In genomic region chr13:70407486-70407885, GRCh38 we compare ENCODE assay signal across 21 cellular contexts.
"Had no signal": no experiment of that assay in that cellular context is flagged by ENCODE, and none has a peak within 500 bp of the region (broad histone marks: within the 10 kb centered on the region; RNA-seq: fewer than 3 reads in every experiment).

No MANE protein-coding gene starts in this region.

- H3K4me3 ChIP-seq: esophagus squamous epithelium, gastroesophageal sphincter, left ventricle myocardium inferior, lower lobe of right lung, psoas muscle, testis, tibial nerve, upper lobe of right lung had no signal

- H3K4me1 Mint-ChIP-seq: memory B cell; naive B cell; nephron; stimulated activated naive B cell treated with anti-CD40 and anti-IgM and Interleukin-4, amounts not matched to agents 10 μg/mL and 1 μg/mL and 100 μg/mL, for 72 hours; stimulated activated naive CD8-positive, alpha-beta T cell treated with anti-CD3 and anti-CD28 coated beads, Interleukin-15, amount 100 ng/mL, for 72 hours had no signal

- H3K27me3 ChIP-seq: esophagus squamous epithelium, gastroesophageal sphincter, testis, tibial nerve, upper lobe of right lung had no signal

- H3K4me3 Mint-ChIP-seq: dendritic cell treated with granulocyte-macrophage colony-stimulating factor and Interleukin-4, amounts not matched to agents 40 ng/mL and 50 ng/mL, for 4 days; effector memory CD8-positive, alpha-beta T cell; memory B cell; naive B cell; nephron; stimulated activated naive B cell treated with anti-CD40 and anti-IgM and Interleukin-4, amounts not matched to agents 10 μg/mL and 1 μg/mL and 100 μg/mL, for 72 hours; stimulated activated naive CD8-positive, alpha-beta T cell treated with anti-CD3 and anti-CD28 coated beads, Interleukin-15, amount 100 ng/mL, for 72 hours had no signal

- H3K9me3 ChIP-seq: esophagus squamous epithelium, gastroesophageal sphincter, left ventricle myocardium inferior, lower lobe of right lung, psoas muscle, testis, tibial nerve, upper lobe of right lung had no signal

- H3K27ac ChIP-seq: esophagus squamous epithelium, gastroesophageal sphincter, left ventricle myocardium inferior, lower lobe of right lung, psoas muscle, testis, tibial nerve, upper lobe of right lung had no signal

- H3K4me1 ChIP-seq: esophagus squamous epithelium, gastroesophageal sphincter, left ventricle myocardium inferior, lower lobe of right lung, psoas muscle, testis, tibial nerve, upper lobe of right lung had no signal

- H3K27ac Mint-ChIP-seq: dendritic cell treated with granulocyte-macrophage colony-stimulating factor and Interleukin-4, amounts not matched to agents 40 ng/mL and 50 ng/mL, for 4 days; effector memory CD8-positive, alpha-beta T cell; memory B cell; naive B cell; nephron; stimulated activated naive B cell treated with anti-CD40 and anti-IgM and Interleukin-4, amounts not matched to agents 10 μg/mL and 1 μg/mL and 100 μg/mL, for 72 hours; stimulated activated naive CD8-positive, alpha-beta T cell treated with anti-CD3 and anti-CD28 coated beads, Interleukin-15, amount 100 ng/mL, for 72 hours had no signal

- ATAC-seq: effector memory CD8-positive, alpha-beta T cell; gastroesophageal sphincter; left cardiac atrium; lower lobe of right lung; psoas muscle; sciatic nerve; stimulated activated naive B cell treated with anti-CD40 and anti-IgM and Interleukin-4, amounts not matched to agents 10 μg/mL and 1 μg/mL and 100 μg/mL, for 72 hours; stimulated activated naive CD8-positive, alpha-beta T cell treated with anti-CD3 and anti-CD28 coated beads, Interleukin-15, amount 100 ng/mL, for 72 hours; upper lobe of right lung had no signal

- H3K9me3 Mint-ChIP-seq: nephron; stimulated activated naive CD8-positive, alpha-beta T cell treated with anti-CD3 and anti-CD28 coated beads, Interleukin-15, amount 100 ng/mL, for 72 hours had no signal

- DNase-seq: effector memory CD8-positive, alpha-beta T cell; esophagus squamous epithelium; foreskin fibroblast; glutamatergic neuron; left cardiac atrium; left ventricle myocardium inferior; lower lobe of right lung; naive B cell; psoas muscle; stimulated activated CD4-positive, alpha-beta T cell treated with anti-CD3 and anti-CD28 coated beads, Interleukin-2, amount 100 ng/mL, for 24 hours; stimulated activated CD4-positive, alpha-beta T cell treated with anti-CD3 and anti-CD28 coated beads, Interleukin-4, amount 100 ng/mL, for 4 hours; stimulated activated naive B cell treated with anti-CD40 and anti-IgM and Interleukin-4, amounts not matched to agents 10 μg/mL and 1 μg/mL and 100 μg/mL, for 72 hours; stimulated activated naive CD8-positive, alpha-beta T cell treated with anti-CD3 and anti-CD28 coated beads, Interleukin-15, amount 100 ng/mL, for 72 hours; testis; upper lobe of right lung had no signal

- H3K36me3 ChIP-seq: esophagus squamous epithelium, gastroesophageal sphincter, left ventricle myocardium inferior, lower lobe of right lung, tibial nerve, upper lobe of right lung had no signal

- H3K27me3 Mint-ChIP-seq: dendritic cell treated with granulocyte-macrophage colony-stimulating factor and Interleukin-4, amounts not matched to agents 40 ng/mL and 50 ng/mL, for 4 days; effector memory CD8-positive, alpha-beta T cell; memory B cell; naive B cell; stimulated activated naive B cell treated with anti-CD40 and anti-IgM and Interleukin-4, amounts not matched to agents 10 μg/mL and 1 μg/mL and 100 μg/mL, for 72 hours; stimulated activated naive CD8-positive, alpha-beta T cell treated with anti-CD3 and anti-CD28 coated beads, Interleukin-15, amount 100 ng/mL, for 72 hours had no signal

- H3K36me3 Mint-ChIP-seq: memory B cell; naive B cell; stimulated activated naive B cell treated with anti-CD40 and anti-IgM and Interleukin-4, amounts not matched to agents 10 μg/mL and 1 μg/mL and 100 μg/mL, for 72 hours had no signal
